ENCODE assay signal across 33 cellular contexts in the genomic region with DNA sequence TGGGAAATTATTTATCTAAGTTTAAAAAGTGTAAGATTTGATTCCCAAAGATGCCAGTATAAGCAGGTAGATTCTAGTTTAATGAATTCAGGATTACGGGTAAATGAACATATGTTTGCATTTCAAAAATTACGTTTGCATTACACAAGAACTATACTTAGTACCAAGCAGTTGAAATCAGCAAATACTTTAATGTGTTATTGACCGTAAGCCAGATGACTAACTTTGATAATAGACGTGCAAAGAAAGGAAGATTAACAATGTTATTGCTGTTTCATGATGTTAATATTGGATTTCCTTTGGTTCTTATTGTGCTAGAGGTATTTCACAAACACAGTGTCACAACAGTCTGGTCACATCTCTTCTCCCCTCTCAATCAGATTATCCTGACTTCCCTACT.
"Had no signal": no experiment of that assay in that cellular context is flagged by ENCODE, and none has a peak within 500 bp of the region (broad histone marks: within the 10 kb centered on the region; RNA-seq: fewer than 3 reads in every experiment).

No MANE protein-coding gene starts in this region.

- DNase-seq: activated B cell treated with CpG ODN at 0.5 μM for 24 hours; activated CD4-positive, alpha-beta memory T cell treated with anti-CD3 and anti-CD28 coated beads for 36 hours; activated CD4-positive, alpha-beta T cell treated with anti-CD3 and anti-CD28 coated beads for 4 hours; activated CD4-positive, alpha-beta T cell treated with anti-CD3 and anti-CD28 coated beads, Interleukin-2, amount 10 ng/mL, durations not matched to agents 24 days and 14 days; activated CD4-positive, alpha-beta T cell treated with anti-CD3 and anti-CD28 coated beads, Interleukin-2, amount 50 U/mL, for 1 hour; activated CD4-positive, alpha-beta T cell treated with anti-CD3 and anti-CD28 coated beads, Interleukin-2, amount 50 U/mL, for 4 hours; activated CD4-positive, CD25-positive, alpha-beta regulatory T cell treated with anti-CD3 and anti-CD28 coated beads, Interleukin-2, amount 50 U/mL, for 72 hours; activated CD8-positive, alpha-beta memory T cell treated with anti-CD3 and anti-CD28 coated beads, Interleukin-2, amount 50 U/mL, for 4 hours; activated CD8-positive, alpha-beta T cell treated with anti-CD3 and anti-CD28 coated beads for 36 hours; activated effector memory CD4-positive, alpha-beta T cell treated with anti-CD3 and anti-CD28 coated beads, Interleukin-2, amount 50 U/mL, for 16 hours; activated gamma-delta T cell treated with Interleukin-2 at 50 U/mL for 16 hours; activated naive CD4-positive, alpha-beta T cell; activated naive CD4-positive, alpha-beta T cell treated with anti-CD3 and anti-CD28 coated beads for 36 hours; activated naive CD4-positive, alpha-beta T cell treated with anti-CD3 and anti-CD28 coated beads, Interleukin-2, amount 50 U/mL, for 16 hours; activated naive CD8-positive, alpha-beta T cell treated with anti-CD3 and anti-CD28 coated beads for 36 hours; activated T-cell treated with anti-CD3 and anti-CD28 coated beads for 4 hours; activated T-cell treated with anti-CD3 and anti-CD28 coated beads, Interleukin-2, amount 50 U/mL, for 1 hour; activated T-cell treated with anti-CD3 and anti-CD28 coated beads, Interleukin-2, amount 50 U/mL, for 4 hours; activated T-cell treated with anti-CD3 and anti-CD28 coated beads, Interleukin-2, amount 50 U/mL, for 72 hours; adrenal gland; amniotic stem cell; aorta; body of pancreas; brain microvascular endothelial cell; central memory CD4-positive, alpha-beta T cell; T-helper 2 cell; T-helper 9 cell had no signal

- H3K4me3 ChIP-seq: adrenal gland, body of pancreas, breast epithelium had no signal

- H3K27ac ChIP-seq: adrenal gland, body of pancreas, brain microvascular endothelial cell, breast epithelium, VCaP had no signal

- H3K36me3 ChIP-seq: adrenal gland, brain microvascular endothelial cell, breast epithelium had no signal

- H3K4me1 ChIP-seq: adrenal gland, body of pancreas, breast epithelium had no signal

- ATAC-seq: activated CD8-positive, alpha-beta T cell treated with anti-CD3 and anti-CD28 coated beads for 36 hours; activated naive CD4-positive, alpha-beta T cell treated with anti-CD3 and anti-CD28 coated beads, Interleukin-2, amount 50 U/mL, for 72 hours; activated T-cell treated with anti-CD3 and anti-CD28 coated beads, Interleukin-2, amount 50 U/mL, for 4 hours; activated T-cell treated with anti-CD3 and anti-CD28 coated beads, Interleukin-2, amount 50 U/mL, for 72 hours; activated T-helper 17 cell treated with anti-CD3 and anti-CD28 coated beads, Interleukin-2, amount 50 U/mL, for 72 hours; body of pancreas had no signal

- H3K9me3 ChIP-seq: adrenal gland, body of pancreas, breast epithelium had no signal

- H3K27me3 ChIP-seq: adrenal gland, body of pancreas, brain microvascular endothelial cell, breast epithelium had no signal

- FAIRE-seq: astrocyte, TTC549 had no signal
